In genomic region chr9:65397933-65398332, GRCh38 we compare ENCODE assay signal across 6 cellular contexts.
A peak's percentile ranks its signal among the peaks of the same experiment; 100 is the strongest.
DNase-seq lines count a peak whose midpoint lies in the region; ATAC-seq and TF ChIP-seq lines count a peak whose summit lies in the region.
"Not testable (repeated sequence)": the region's sequence is repeated elsewhere in the genome, so short reads cannot be mapped to it uniquely, and the experiment has no call there.

No MANE protein-coding gene starts in this region.

- DNase-seq in H4 (ENCODE audit: low spot score) (peak; percentile 27), NCI-H2227 (lab: John Stamatoyannopoulos, UW; ENCODE audit: unreplicated experiment) (peak; percentile 45), NCI-H82 (lab: John Stamatoyannopoulos, UW) (peak; percentile 23), mesenteric fat pad (ENCODE audit: low spot score) (peak; percentile 84), spleen (peak; percentile 36)

- not testable (repeated sequence) for H3K4me1 ChIP-seq in spleen

- H3K4me3 ChIP-seq in spleen = not testable (repeated sequence)

- not testable (repeated sequence) for ATAC-seq in SK-N-SH treated with all-trans-retinoic acid at 6 μM for 48 hours

- intact Hi-C loops in spleen (cut with DNase I; ENCODE audit: low total_unique reads) = not testable (repeated sequence)

- H3K27ac ChIP-seq in spleen = not testable (repeated sequence)

- peaks cover 0 to 54% (median 26%) of the 10 kb centered on the region in 8 donors for H3K9me3 ChIP-seq in spleen

- not testable (repeated sequence) for H3K27me3 ChIP-seq in spleen (replicated peaks in 1 of 7)

- H3K36me3 ChIP-seq in spleen = not testable (repeated sequence)

- TF ChIP-seq POLR2A in spleen (IDR thresholded peaks at IDR 0.05) = not testable (repeated sequence)

- TF ChIP-seq CTCF in spleen (IDR thresholded peaks at IDR 0.05 in 8 of 11, conservative IDR thresholded peaks at IDR 0.05 in 3 of 11) = not testable (repeated sequence)

- 84 to 93% (median 86%) methylated on average over 2 to 12 of the region's 19 CpGs for WGBS in spleen, 5 donors

TF ChIP-seq in SK-N-SH treated with all-trans-retinoic acid at 6 μM for 48 hours, 23 proteins besides CTCF, POLR2A, EP300 and RAD21:
- TF ChIP-seq ZFP30 (CRISPR knock-in tag; IDR thresholded peaks at IDR 0.05) = peak; percentile 65
TF ChIP-seq in SK-N-SH treated with all-trans-retinoic acid at 6 μM for 48 hours: peak in this region for 1; not testable (repeated sequence) for 22.

Comparison
In these comparisons a context has a peak if more than half of its experiments do, and no peak if none do; other contexts are left out.
1. DNase-seq: peak in every context shown above with its lines; median percentile 84 in mesenteric fat pad; 45 in NCI-H2227; 36 in spleen; 27 in H4; 23 in NCI-H82.